Comparison of ENCODE assay signal across 8 cellular contexts in the genomic region with DNA sequence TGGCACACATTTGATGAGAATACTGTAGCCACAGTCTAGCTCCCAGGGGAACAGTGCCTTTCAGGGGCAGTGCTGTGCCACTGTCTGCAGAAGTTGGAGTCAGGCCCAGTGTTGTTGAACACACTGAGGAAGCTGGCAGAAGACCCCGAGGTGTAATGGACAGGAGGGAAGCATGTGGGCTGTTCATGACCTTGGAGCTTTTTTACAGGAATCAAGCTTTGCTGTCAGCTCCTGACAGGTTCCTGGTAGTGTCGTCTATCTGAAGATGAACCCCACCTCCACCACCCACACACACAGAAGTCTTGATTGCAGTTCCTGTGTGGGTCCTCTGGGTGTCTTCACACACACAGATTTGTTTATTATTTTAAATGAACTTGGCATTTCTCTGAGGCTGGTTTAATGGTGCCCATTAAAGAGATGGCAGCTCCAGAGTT. TPM values are rescaled to one million over a fixed set of nuclear protein-coding genes. Genes with fewer than 3 reads are reported as not detected.
DNase-seq lines count a peak whose midpoint lies in the region; ATAC-seq, FAIRE-seq and TF ChIP-seq lines count a peak whose summit lies in the region.

No MANE protein-coding gene starts in this region.

- H3K27ac Mint-ChIP-seq in astrocyte (ENCODE audit: unreplicated experiment), result no peak overlapping the region

- POLR2A ChIA-PET in PC-3 (lab: Charles Lee; ENCODE audit: unreplicated experiment), result interaction anchor here (0.7 kb wide), 1 partner anchor 12 kb away, joined by 3 read pairs; no protein-coding TSS in a partner anchor

- no peak overlapping the region for H3K9ac ChIP-seq in PC-3 (ENCODE audit: low read length)
- H3K9ac ChIP-seq in astrocyte (ENCODE audit: low read length), result no peak overlapping the region

- H3K79me2 ChIP-seq in PC-3 (ENCODE audit: low read length), result no peaks in the 10 kb centered on the region
- H3K79me2 ChIP-seq in astrocyte (ENCODE audit: insufficient read depth, low read length), result no peaks in the 10 kb centered on the region

- no peak overlapping the region for H3K27ac ChIP-seq in PC-3 (ENCODE audit: low read length)
- H3K27ac ChIP-seq in astrocyte (ENCODE audit: low read depth, low read length), result no peak overlapping the region
- no peak overlapping the region for H3K27ac ChIP-seq in lower lobe of right lung

- H3K27me3 ChIP-seq in PC-3 (ENCODE audit: low read length) (no peaks in the 10 kb centered on the region), astrocyte (ENCODE audit: insufficient read depth, low read length) (no peaks in the 10 kb centered on the region), lower lobe of right lung (ENCODE audit: low read depth) (no peaks in the 10 kb centered on the region)

- H2AFZ ChIP-seq in PC-3 (ENCODE audit: low read length), result no peak overlapping the region
- H2AFZ ChIP-seq in astrocyte (ENCODE audit: low read depth, low read length), result no peak overlapping the region

- intact Hi-C loops in PC-3 (cut with micrococcal nuclease) (loop anchor here (2.0 kb wide), 1 partner anchor 97 kb away; no protein-coding TSS in a partner anchor), lower lobe of right lung (cut with DNase I) (no loop called here)

- H3K36me3 Mint-ChIP-seq in astrocyte (ENCODE audit: low read depth, unreplicated experiment), result peaks cover 2% of the 10 kb centered on the region

- FAIRE-seq in D721Med (lab: Jason Lieb, UNC), result no peak
- no peak for FAIRE-seq in astrocyte (lab: Jason Lieb, UNC)

- ATAC-seq in GM19328 (IDR thresholded peaks at IDR 0.05; ENCODE audit: unreplicated experiment) (peak; percentile 84), HG03175 (IDR thresholded peaks at IDR 0.05; ENCODE audit: unreplicated experiment) (peak; percentile 94), PC-3 (peak; percentile 81), lower lobe of right lung (peak; percentile 71 to 78)

- CTCF ChIA-PET in PC-3 (lab: Charles Lee), result interaction anchor here (0.6 to 1.6 kb wide), 3 partner anchors 41 to 96 kb away, joined by 3 to 6 read pairs (median 3); no protein-coding TSS in a partner anchor

- H3K4me1 Mint-ChIP-seq in astrocyte (ENCODE audit: low read depth, unreplicated experiment), result peaks cover 9% of the 10 kb centered on the region

- H3K4me3 ChIP-seq in PC-3 (ENCODE audit: low read length) (no peak overlapping the region), astrocyte (ENCODE audit: insufficient read depth, low read depth, low read length) (no peak overlapping the region), lower lobe of right lung (no peak overlapping the region)

- peak; percentile 36 for TF ChIP-seq CTCF in D721Med (IDR thresholded peaks at IDR 0.05; ENCODE audit: insufficient read depth, missing control alignments)
- TF ChIP-seq CTCF in PC-3 (conservative IDR thresholded peaks at IDR 0.05; ENCODE audit: low read depth, low read length), result peak; percentile 56
- TF ChIP-seq CTCF in astrocyte (IDR thresholded peaks at IDR 0.05; ENCODE audit: insufficient read depth, low read depth, low read length), result peak; percentile 36
- peak; percentile 35 for TF ChIP-seq CTCF in lower lobe of right lung (IDR thresholded peaks at IDR 0.05)

- H3K4me1 ChIP-seq in PC-3 (ENCODE audit: insufficient read depth, low read length), result no peaks in the 10 kb centered on the region
- H3K4me1 ChIP-seq in astrocyte (ENCODE audit: insufficient read depth, low read length), result peaks cover 7% of the 10 kb centered on the region
- peaks cover 9% of the 10 kb centered on the region for H3K4me1 ChIP-seq in lower lobe of right lung

- H3K4me2 ChIP-seq in PC-3 (ENCODE audit: low read length), result no peak overlapping the region
- H3K4me2 ChIP-seq in astrocyte (ENCODE audit: low read length), result no peak overlapping the region

- DNase-seq in D721Med (ENCODE audit: insufficient read length, low spot score) (no peak), PC-3 (peak; percentile 44), astrocyte (ENCODE audit: low read depth) (no peak), lower lobe of right lung (no peak), putamen (ENCODE audit: low spot score) (no peak), NCI-H524 treated with DMSO at 0.1 percent for 48 hours (lab: John Stamatoyannopoulos, UW) (no peak)

- no peaks in the 10 kb centered on the region for H3K9me2 ChIP-seq in PC-3 (replicated peaks; ENCODE audit: low read length)

- H3K27me3 Mint-ChIP-seq in astrocyte (ENCODE audit: low read depth, unreplicated experiment), result no peaks in the 10 kb centered on the region

- H3K36me3 ChIP-seq in PC-3 (ENCODE audit: low read depth, low read length) (no peaks in the 10 kb centered on the region), astrocyte (ENCODE audit: insufficient read depth, low read length) (no peaks in the 10 kb centered on the region), lower lobe of right lung (no peaks in the 10 kb centered on the region)

- no TSS peak for BruUV-seq in PC-3 (replicated peaks; lab: Mats Ljungman, UMichigan)

- H3K9me3 ChIP-seq in PC-3 (ENCODE audit: low read length) (no peaks in the 10 kb centered on the region), astrocyte (ENCODE audit: insufficient read depth, low read depth, low read length) (no peaks in the 10 kb centered on the region), lower lobe of right lung (no peaks in the 10 kb centered on the region)

- H4K20me1 ChIP-seq in PC-3 (ENCODE audit: low read length) (no peaks in the 10 kb centered on the region), astrocyte (ENCODE audit: insufficient read depth, low read length) (no peaks in the 10 kb centered on the region)

- no peak overlapping the region for H3K4me3 Mint-ChIP-seq in astrocyte (ENCODE audit: unreplicated experiment)

- no peaks in the 10 kb centered on the region for H3F3A ChIP-seq in PC-3 (ENCODE audit: low read length, unreplicated experiment)

- no peaks in the 10 kb centered on the region for H3K9me3 Mint-ChIP-seq in astrocyte (ENCODE audit: unreplicated experiment)

RNA-seq across cellular contexts. Expression of a gene that starts 40.3 kb away (rescaled TPM):
- total RNA-seq in PC-3 (2014; rRNA removed) (11.8 and 20.0 TPM in 2 replicates), astrocyte (25.9 and 33.1 TPM in 2 replicates), lower lobe of right lung (29.5 TPM)
